In genomic region chr4:83308672-83309071, GRCh38 we compare ENCODE assay signal across 27 cellular contexts. TPM values are rescaled to one million over a fixed set of nuclear protein-coding genes. Genes with fewer than 3 reads are reported as not detected.
DNase-seq lines count a peak whose midpoint lies in the region; ATAC-seq and TF ChIP-seq lines count a peak whose summit lies in the region.
"Had no signal": no experiment of that assay in that cellular context is flagged by ENCODE, and none has a peak within 500 bp of the region (broad histone marks: within the 10 kb centered on the region; RNA-seq: fewer than 3 reads in every experiment).

No MANE protein-coding gene starts in this region.

- H3K79me2 ChIP-seq in neural progenitor cell (ENCODE audit: low read depth) = no peaks in the 10 kb centered on the region

- no peak for ATAC-seq in GM18870 (IDR thresholded peaks at IDR 0.05; ENCODE audit: unreplicated experiment)
- ATAC-seq: HCT116, Right ventricle myocardium inferior, SK-N-SH treated with all-trans-retinoic acid at 6 μM for 48 hours had no signal

- TF ChIP-seq CTCF in neural progenitor cell (IDR thresholded peaks at IDR 0.05) = no peak

- no peaks in the 10 kb centered on the region for H3F3A ChIP-seq in neural progenitor cell (ENCODE audit: low read depth)

- peaks cover 2% of the 10 kb centered on the region for H3K27me3 Mint-ChIP-seq in neural progenitor cell (ENCODE audit: insufficient read depth, low read depth)
- H3K27me3 Mint-ChIP-seq: B cell; CD8-positive, alpha-beta memory T cell had no signal

- H3K27ac ChIP-seq in neural progenitor cell = no peak overlapping the region
- H3K27ac ChIP-seq: 22Rv1, PC-9, SJCRH30 had no signal

- H3K4me3 ChIP-seq in neural progenitor cell = no peak overlapping the region
- H3K4me3 ChIP-seq: PC-9, SJCRH30 had no signal

- H3K9me3 Mint-ChIP-seq in neural progenitor cell = no peaks in the 10 kb centered on the region
- H3K9me3 Mint-ChIP-seq: CD8-positive, alpha-beta memory T cell had no signal

- H3K27me3 ChIP-seq in neural progenitor cell = no peaks in the 10 kb centered on the region

- H3K4me3 Mint-ChIP-seq in neural progenitor cell = no peak overlapping the region
- H3K4me3 Mint-ChIP-seq: B cell; CD14-positive monocyte; CD8-positive, alpha-beta memory T cell had no signal

- no peak overlapping the region for H3K27ac Mint-ChIP-seq in neural progenitor cell
- H3K27ac Mint-ChIP-seq: B cell; CD14-positive monocyte; CD8-positive, alpha-beta memory T cell had no signal

- no peak overlapping the region for H3K9ac ChIP-seq in neural progenitor cell

- peak overlapping the region; percentile 44 for H3K4me2 ChIP-seq in neural progenitor cell
- H3K4me2 ChIP-seq: PC-9 had no signal

- H3K36me3 Mint-ChIP-seq in neural progenitor cell = no peaks in the 10 kb centered on the region

- H3K36me3 ChIP-seq in neural progenitor cell = no peaks in the 10 kb centered on the region
- H3K36me3 ChIP-seq: SJCRH30 had no signal

- no peaks in the 10 kb centered on the region for H3K9me3 ChIP-seq in neural progenitor cell (ENCODE audit: low read depth)
- H3K9me3 ChIP-seq: SJCRH30 had no signal

- peaks cover 12% of the 10 kb centered on the region for H3K4me1 Mint-ChIP-seq in neural progenitor cell
- H3K4me1 Mint-ChIP-seq: B cell; CD8-positive, alpha-beta memory T cell had no signal

- H4K20me1 ChIP-seq in neural progenitor cell (ENCODE audit: low read depth) = no peaks in the 10 kb centered on the region

- DNase-seq in NCI-H510A (lab: John Stamatoyannopoulos, UW) = peak; percentile 17
- no peak for DNase-seq in NCI-H510A treated with DMSO at 0.1 percent for 48 hours (lab: John Stamatoyannopoulos, UW)
- DNase-seq in ecto neural progenitor cell (ENCODE audit: low spot score) = peak; percentile 61
- peak; percentile 79 for DNase-seq in islet precursor cell
- DNase-seq in neural progenitor cell (ENCODE audit: low spot score) = peak; percentile 62
- DNase-seq in dermis blood vessel endothelial cell = no peak
- no peak for DNase-seq in retina
- DNase-seq: CD8-positive, alpha-beta memory T cell; DMS 273 treated with DMSO at 0.1 percent for 48 hours; DMS79 treated with DMSO at 0.1 percent for 48 hours; NCI-H1092; NCI-H1417 treated with DMSO at 0.1 percent for 48 hours; NCI-H187; NCI-H2081 treated with DMSO at 0.1 percent for 48 hours; NCI-H2171; NCI-H345; NCI-H524 treated with DMSO at 0.1 percent for 48 hours; NCI-H774; PC-9 had no signal

- H2AFZ ChIP-seq in neural progenitor cell (replicated peaks) = no peak overlapping the region
- H2AFZ ChIP-seq: PC-9 had no signal

- peaks cover 13% of the 10 kb centered on the region for H3K4me1 ChIP-seq in neural progenitor cell
- H3K4me1 ChIP-seq: SJCRH30 had no signal

RNA-seq across cellular contexts. Expression of gene COQ2, which starts 24.1 kb away (rescaled TPM):
- 23.7 and 32.7 TPM in 2 replicates for total RNA-seq in neural progenitor cell (ENCODE audit: low replicate concordance)
- total RNA-seq in dermis blood vessel endothelial cell = 16.5 and 19.7 TPM in 2 replicates

RNA-seq across cellular contexts. Expression of gene HPSE, which starts 26.0 kb away (rescaled TPM):
- 0.28 and 0.73 TPM in 2 replicates for total RNA-seq in neural progenitor cell (ENCODE audit: low replicate concordance)
- total RNA-seq in dermis blood vessel endothelial cell = 6.6 and 12.0 TPM in 2 replicates

Comparison
In these comparisons a context has a peak if more than half of its experiments do, and no peak if none do; other contexts are left out.
1. DNase-seq: peak in NCI-H510A (single experiment), ecto neural progenitor cell (single experiment), islet precursor cell (single experiment) and neural progenitor cell (single experiment); none in NCI-H510A treated with DMSO at 0.1 percent for 48 hours (single experiment), dermis blood vessel endothelial cell (single experiment) and retina (single experiment).